18 cellular contexts compared by ENCODE assay signal in the genomic region with DNA sequence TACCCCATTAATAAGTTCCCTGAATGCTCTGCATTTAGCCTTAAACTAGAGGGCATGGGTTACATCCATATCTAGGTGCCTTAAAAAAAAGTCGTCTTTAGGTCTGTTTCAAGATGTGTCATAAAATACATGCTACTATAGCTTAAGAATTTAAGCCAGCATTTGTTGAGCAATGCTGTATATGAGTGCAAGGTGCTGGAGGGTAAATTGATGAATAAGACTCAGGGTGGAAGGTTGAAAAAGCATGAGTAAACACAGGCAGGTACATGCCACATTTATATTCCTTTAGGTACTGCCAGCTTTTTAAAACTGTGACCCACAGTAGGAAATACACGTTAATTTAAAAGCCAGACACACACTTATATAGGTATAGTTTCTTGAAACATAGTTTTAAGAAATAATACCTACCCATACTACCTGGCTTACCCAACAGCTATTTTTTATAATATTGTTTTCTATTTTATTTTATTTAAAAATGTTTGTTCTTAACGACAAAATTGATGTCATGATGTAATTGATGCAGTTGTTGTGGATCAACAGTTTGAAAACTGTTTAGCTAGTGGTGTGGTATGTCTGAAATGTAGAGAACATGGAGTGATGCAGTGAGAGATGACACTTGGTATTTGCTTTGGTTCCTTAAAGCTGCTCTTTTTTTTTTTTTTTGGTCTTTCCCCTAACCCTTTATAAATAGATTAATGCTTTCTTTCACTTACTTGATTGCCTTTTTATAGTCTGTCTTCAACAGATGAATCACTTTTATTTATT. TPM values are rescaled to one million over a fixed set of nuclear protein-coding genes. Genes with fewer than 3 reads are reported as not detected.
DNase-seq lines count a peak whose midpoint lies in the region; ATAC-seq, FAIRE-seq and TF ChIP-seq lines count a peak whose summit lies in the region.
"Had no signal": no experiment of that assay in that cellular context is flagged by ENCODE, and none has a peak within 500 bp of the region (broad histone marks: within the 10 kb centered on the region; RNA-seq: fewer than 3 reads in every experiment).

No MANE protein-coding gene starts in this region.

- no peak for TF ChIP-seq RAD21 in IMR-90 (IDR thresholded peaks at IDR 0.05; ENCODE audit: low read length)

- peaks cover 3% of the 10 kb centered on the region; the same call in 1 of the 2 replicates for H3K9me1 ChIP-seq in IMR-90 (ENCODE audit: insufficient read depth, low read length)

- H3K4me1 Mint-ChIP-seq in nephron progenitor cell = peaks cover 40% of the 10 kb centered on the region

- TF ChIP-seq POLR2A in IMR-90 (IDR thresholded peaks at IDR 0.05; ENCODE audit: low read depth, low read length) = no peak

- no peak overlapping the region for H4K91ac ChIP-seq in IMR-90 (ENCODE audit: insufficient read depth, low read depth, low read length)

- no peak overlapping the region for H3K14ac ChIP-seq in IMR-90 (replicated peaks; ENCODE audit: low read depth, low read length)

- no peaks in the 10 kb centered on the region for H3K27me3 Mint-ChIP-seq in nephron progenitor cell (ENCODE audit: low read depth, poor library complexity)
- H3K27me3 Mint-ChIP-seq: IgD-negative memory B cell had no signal

- peak overlapping the region; percentile 58; the same call in 1 of the 2 replicates for H3K4me2 ChIP-seq in DND-41 (ENCODE audit: insufficient read depth, low read length)
- H3K4me2 ChIP-seq in IMR-90 (ENCODE audit: low read depth, low read length) = no peak overlapping the region

- H3K4me3 Mint-ChIP-seq in nephron progenitor cell = peak overlapping the region; percentile 57

- POLR2A ChIA-PET in IMR-90 (lab: Charles Lee; ENCODE audit: unreplicated experiment) = no interaction called here

- no TSS peak for BruUV-seq in IMR-90 (replicated peaks; lab: Mats Ljungman, UMichigan)

- FAIRE-seq in bronchial epithelial cell (lab: Jason Lieb, UNC) = no peak
- FAIRE-seq: islet of Langerhans, TTC549 had no signal

- no peak overlapping the region for H2BK20ac ChIP-seq in IMR-90 (ENCODE audit: low read depth, low read length)

- peaks cover 54% of the 10 kb centered on the region for H4K20me1 ChIP-seq in DND-41 (ENCODE audit: insufficient read depth, low read length)
- peaks cover 24% of the 10 kb centered on the region for H4K20me1 ChIP-seq in IMR-90 (ENCODE audit: insufficient read depth, low read length)

- WGBS in IMR-90 (ENCODE audit: extremely low coverage in 2 of 2, insufficient read length in 1 of 2), 2 experiments = no CpG with 5 or more reads among the region's 3 CpGs

- peaks cover 41% of the 10 kb centered on the region for H3K36me3 Mint-ChIP-seq in nephron progenitor cell (ENCODE audit: low read depth)

- H3K27ac ChIP-seq in DND-41 (ENCODE audit: low read length) = no peak overlapping the region; the same call in 1 of the 2 replicates
- H3K27ac ChIP-seq in IMR-90 (ENCODE audit: insufficient read depth, low read length) = no peak overlapping the region
- H3K27ac ChIP-seq: BLaER1 treated with 17β-estradiol and CSF1 and Interleukin-3, amounts not matched to agents 10 nM and 100 nM; coronary artery had no signal

- H3K27ac Mint-ChIP-seq in nephron progenitor cell = no peak overlapping the region

- no peak for DNase-seq in DND-41
- no peak for DNase-seq in IMR-90
- DNase-seq in bronchial epithelial cell (ENCODE audit: low read depth) = peak; percentile 99
- no peak for DNase-seq in nephron progenitor cell
- no peak for DNase-seq in epidermal melanocyte (ENCODE audit: insufficient read length, low spot score)
- DNase-seq in SHP77 treated with DMSO at 0.1 percent for 48 hours (lab: John Stamatoyannopoulos, UW) = no peak
- DNase-seq: GDM1, NCI-H1436 treated with DMSO at 0.1 percent for 48 hours, NCI-H510A treated with DMSO at 0.1 percent for 48 hours, SIG-M5 had no signal

- H3K9me3 Mint-ChIP-seq in nephron progenitor cell = no peaks in the 10 kb centered on the region
- H3K9me3 Mint-ChIP-seq: IgD-negative memory B cell had no signal

- peaks cover 92% of the 10 kb centered on the region for H3K79me2 ChIP-seq in DND-41 (ENCODE audit: insufficient read depth, low read length)

- H3K4me3 ChIP-seq in DND-41 (ENCODE audit: low read depth in 1 of 2, low read length in 2 of 2) = peak overlapping the region in 1 of 2 experiments; percentile 31; a peak in 1 of 4 replicates
- no peak overlapping the region for H3K4me3 ChIP-seq in IMR-90 (ENCODE audit: insufficient read depth, low read depth, low read length)
- H3K4me3 ChIP-seq in bronchial epithelial cell (ENCODE audit: low read depth, low read length) = no peak overlapping the region
- H3K4me3 ChIP-seq: BLaER1 treated with 17β-estradiol and CSF1 and Interleukin-3, amounts not matched to agents 10 nM and 100 nM; coronary artery; skin epidermis had no signal

- H3K27me3 ChIP-seq in DND-41 (ENCODE audit: insufficient read depth, low read length, poor library complexity) (no peaks in the 10 kb centered on the region), IMR-90 (ENCODE audit: control insufficient read depth, insufficient read depth, low read length) (no peaks in the 10 kb centered on the region), bronchial epithelial cell (ENCODE audit: control insufficient read depth, insufficient read depth, low read length) (no peaks in the 10 kb centered on the region)
- H3K27me3 ChIP-seq: BLaER1 treated with 17β-estradiol and CSF1 and Interleukin-3, amounts not matched to agents 10 nM and 100 nM had no signal

- H2BK5ac ChIP-seq in IMR-90 (ENCODE audit: low read depth, low read length, poor library complexity, severe bottlenecking) = no peak overlapping the region

- in situ Hi-C loops in IMR-90 (cut with MboI; ENCODE audit: low sequenced_read_pairs) = no loop called here

- dilution Hi-C loops in IMR-90 (cut with HindIII; ENCODE audit: low sequenced_read_pairs, unreplicated experiment) = no loop called here

- ATAC-seq in DND-41 (ENCODE audit: insufficient read depth, low read depth) = no peak
- no peak for ATAC-seq in IMR-90 (ENCODE audit: low read depth)
- no peak for ATAC-seq in GM21515 (IDR thresholded peaks at IDR 0.05; ENCODE audit: unreplicated experiment)
- ATAC-seq in GM21825 (IDR thresholded peaks at IDR 0.05; ENCODE audit: unreplicated experiment) = no peak

- no peak overlapping the region for H2AK9ac ChIP-seq in IMR-90 (replicated peaks; ENCODE audit: low read depth, low read length, poor library complexity)

- peaks cover 3 to 33% of the 10 kb centered on the region in 2 experiments; a peak in 3 of 4 replicates for H3K79me1 ChIP-seq in IMR-90 (ENCODE audit: low read depth in 1 of 2, low read length in 2 of 2)

- H3K56ac ChIP-seq in IMR-90 (ENCODE audit: extremely low read depth, insufficient read depth, low read length) = no peak overlapping the region

- H3K23ac ChIP-seq in IMR-90 (ENCODE audit: low read depth, low read length) = 0 out of 2 replicates have a peak overlapping the region, but pooled peaks have one; percentile 24

- H3K18ac ChIP-seq in IMR-90 (ENCODE audit: low read depth, low read length) = no peak overlapping the region

- intact Hi-C loops in IMR-90 (cut with micrococcal nuclease) = loop anchor here (10.0 kb wide), 1 partner anchor 244 kb away; no protein-coding TSS in a partner anchor

- H2BK120ac ChIP-seq in IMR-90 (ENCODE audit: low read depth, low read length) = no peak overlapping the region

- no peak overlapping the region for H4K8ac ChIP-seq in IMR-90 (ENCODE audit: low read depth in 2 of 2, low read length in 2 of 2)

- no peak overlapping the region for H4K5ac ChIP-seq in IMR-90 (ENCODE audit: low read depth, low read length)

- H3K4ac ChIP-seq in IMR-90 (ENCODE audit: low read depth, low read length) = no peak overlapping the region

- H3K9ac ChIP-seq in DND-41 (ENCODE audit: low read depth, low read length) (peak overlapping the region; percentile 21; the same call in 1 of the 2 replicates), IMR-90 (ENCODE audit: low read depth, low read length) (no peak overlapping the region)
- H3K9ac ChIP-seq: BLaER1 treated with 17β-estradiol and CSF1 and Interleukin-3, amounts not matched to agents 10 nM and 100 nM had no signal

- H3K36me3 ChIP-seq in DND-41 (ENCODE audit: insufficient read depth, low read length) (peaks cover 59% of the 10 kb centered on the region), IMR-90 (ENCODE audit: control insufficient read depth, insufficient read depth, low read length) (peaks cover 5% of the 10 kb centered on the region), bronchial epithelial cell (ENCODE audit: control insufficient read depth, insufficient read depth, low read length) (peaks cover 3% of the 10 kb centered on the region)

- CTCF ChIA-PET in IMR-90 (lab: Yijun Ruan, JAX) = interaction anchor here (0.6 to 1.6 kb wide), 2 partner anchors 17 to 913 kb away, joined by 5 to 6 read pairs; no protein-coding TSS in a partner anchor

- H3K9me3 ChIP-seq in DND-41 (ENCODE audit: insufficient read depth, low read length, severe bottlenecking) (no peaks in the 10 kb centered on the region), IMR-90 (ENCODE audit: control insufficient read depth, insufficient read depth, low read length) (no peaks in the 10 kb centered on the region)
- H3K9me3 ChIP-seq: BLaER1 treated with 17β-estradiol and CSF1 and Interleukin-3, amounts not matched to agents 10 nM and 100 nM had no signal

- H2AFZ ChIP-seq in DND-41 (ENCODE audit: low read depth, low read length) (no peak overlapping the region), IMR-90 (replicated peaks; ENCODE audit: low read length, poor library complexity) (no peak overlapping the region)

- H2BK15ac ChIP-seq in IMR-90 (ENCODE audit: low read depth, low read length) = no peak overlapping the region

- H3K4me1 ChIP-seq in DND-41 (ENCODE audit: insufficient read depth, low read length) = peaks cover 39% of the 10 kb centered on the region
- no peaks in the 10 kb centered on the region; the same call in 1 of the 2 replicates for H3K4me1 ChIP-seq in IMR-90 (ENCODE audit: control insufficient read depth, insufficient read depth, low read length)

- TF ChIP-seq CTCF in DND-41 (IDR thresholded peaks at IDR 0.05; ENCODE audit: borderline replicate concordance, extremely low read depth, low read length, poor library complexity, severe bottlenecking) (no peak), IMR-90 (conservative IDR thresholded peaks at IDR 0.05; ENCODE audit: low read depth, low read length) (no peak), bronchial epithelial cell (IDR thresholded peaks at IDR 0.05; ENCODE audit: insufficient read depth, low read length, severe bottlenecking) (no peak), nephron progenitor cell (IDR thresholded peaks at IDR 0.05) (no peak)

- H2AK5ac ChIP-seq in IMR-90 (ENCODE audit: low read depth, low read length) = no peak overlapping the region

TF ChIP-seq in IMR-90, 13 proteins besides CTCF, POLR2A, EP300 and RAD21:
- TF ChIP-seq MXI1 (IDR thresholded peaks at IDR 0.05; ENCODE audit: borderline replicate concordance, low read depth, low read length) (no peak), CEBPB (IDR thresholded peaks at IDR 0.05; ENCODE audit: low read depth, low read length) (0 out of 2 replicates have a peak, but pooled peaks have one; percentile 7)

RNA-seq across cellular contexts. Expression of a gene that starts 3.9 kb away (rescaled TPM):
- 48.6 and 89.7 TPM in 2 replicates for total RNA-seq in IMR-90 (2012; rRNA removed)
- polyA plus RNA-seq in IMR-90 (2012; rRNA removed) = 18.1 and 23.3 TPM in 2 replicates
- 2.6 and 4.2 TPM in 2 replicates for polyA plus RNA-seq in IMR-90 (2012; cell fraction: cytosol; rRNA removed)
- polyA plus RNA-seq in IMR-90 (2012; cell fraction: nucleus; rRNA removed; ENCODE audit: low replicate concordance) = 13.9 and 63.4 TPM in 2 replicates
- total RNA-seq in bronchial epithelial cell = 83.7 and 124 TPM in 2 replicates
